Comparison of ENCODE assay signal across 26 cellular contexts in genomic region chr6:34901930-34902329, GRCh38.
DNase-seq lines count a peak whose midpoint lies in the region; ATAC-seq and TF ChIP-seq lines count a peak whose summit lies in the region.
"Had no signal": no experiment of that assay in that cellular context is flagged by ENCODE, and none has a peak within 500 bp of the region (broad histone marks: within the 10 kb centered on the region; RNA-seq: fewer than 3 reads in every experiment).

No MANE protein-coding gene starts in this region.

- no peaks in the 10 kb centered on the region for H3K27me3 ChIP-seq in iPS-20b (ENCODE audit: insufficient read depth, low read length)
- H3K27me3 ChIP-seq: adrenal gland; BLaER1 treated with 17β-estradiol and CSF1 and Interleukin-3, amounts not matched to agents 10 nM and 100 nM had no signal

- peak overlapping the region; percentile 20; the same call in 1 of the 2 replicates for H3K9ac ChIP-seq in iPS-20b (ENCODE audit: low read depth, low read length)
- H3K9ac ChIP-seq: BLaER1 treated with 17β-estradiol and CSF1 and Interleukin-3, amounts not matched to agents 10 nM and 100 nM had no signal

- no peaks in the 10 kb centered on the region for H3K27me3 Mint-ChIP-seq in stimulated activated naive CD8-positive, alpha-beta T cell treated with anti-CD3 and anti-CD28 coated beads, Interleukin-15, amount 100 ng/mL, for 72 hours
- H3K27me3 Mint-ChIP-seq: central memory CD8-positive, alpha-beta T cell; stimulated activated naive CD8-positive, alpha-beta T cell treated with anti-CD3 and anti-CD28 coated beads, Interleukin-15, Interleukin-2, amounts not matched to agents 100 ng/mL and 50 ng/mL, for 24 hours had no signal

- no peak overlapping the region for H3K27ac ChIP-seq in iPS-20b (ENCODE audit: low read length)
- H3K27ac ChIP-seq: 22Rv1; adrenal gland; BLaER1 treated with 17β-estradiol and CSF1 and Interleukin-3, amounts not matched to agents 10 nM and 100 nM; prostate gland had no signal

- no peaks in the 10 kb centered on the region for H3K4me1 ChIP-seq in iPS-20b (ENCODE audit: insufficient read depth, low read length)
- H3K4me1 ChIP-seq: prostate gland had no signal

- H3K36me3 ChIP-seq in iPS-20b (ENCODE audit: insufficient read depth, low read depth, low read length) = no peaks in the 10 kb centered on the region
- H3K36me3 ChIP-seq: adrenal gland, prostate gland had no signal

- no peak for ATAC-seq in stimulated activated naive CD8-positive, alpha-beta T cell treated with anti-CD3 and anti-CD28 coated beads, Interleukin-15, amount 100 ng/mL, for 72 hours
- ATAC-seq in stimulated activated naive CD8-positive, alpha-beta T cell treated with anti-CD3 and anti-CD28 coated beads, Interleukin-15, Interleukin-2, amounts not matched to agents 100 U/mL and 50 U/mL, for 24 hours = no peak
- no peak for ATAC-seq in GM18517 (IDR thresholded peaks at IDR 0.05; ENCODE audit: unreplicated experiment)
- ATAC-seq: GM12878, HCT116, left ventricle myocardium superior had no signal

- H3K4me3 ChIP-seq in astrocyte of the spinal cord (ENCODE audit: low read depth, low read length) (no peak overlapping the region), iPS-20b (ENCODE audit: low read length) (no peak overlapping the region)
- H3K4me3 ChIP-seq: adrenal gland; BLaER1 treated with 17β-estradiol and CSF1 and Interleukin-3, amounts not matched to agents 10 nM and 100 nM; GM12878; prostate gland had no signal

- no peaks in the 10 kb centered on the region for H3K9me3 ChIP-seq in iPS-20b (ENCODE audit: insufficient read depth, low read depth, low read length)
- H3K9me3 ChIP-seq: adrenal gland; BLaER1 treated with 17β-estradiol and CSF1 and Interleukin-3, amounts not matched to agents 10 nM and 100 nM; prostate gland had no signal

- H3K27ac Mint-ChIP-seq in stimulated activated naive CD8-positive, alpha-beta T cell treated with anti-CD3 and anti-CD28 coated beads, Interleukin-15, amount 100 ng/mL, for 72 hours = peak overlapping the region; percentile 35 to 78
- H3K27ac Mint-ChIP-seq: activated CD4-positive, alpha-beta T cell treated with anti-CD3 and anti-CD28 coated beads, Interleukin-2, amount 10 ng/mL, durations not matched to agents 24 days and 14 days; activated T-helper 2 cell treated with anti-CD3 and anti-CD28 coated beads, Interferon-gamma antibody, Interleukin-2, Interleukin-4, amounts not matched to agents 10 μg/mL and 5 μg/mL and 100 μg/mL, durations not matched to agents 14 hours and 24 hours and 36 hours; stimulated activated naive CD8-positive, alpha-beta T cell treated with anti-CD3 and anti-CD28 coated beads, Interleukin-15, Interleukin-2, amounts not matched to agents 100 ng/mL and 50 ng/mL, for 24 hours had no signal

- H3K9me3 Mint-ChIP-seq in stimulated activated naive CD8-positive, alpha-beta T cell treated with anti-CD3 and anti-CD28 coated beads, Interleukin-15, amount 100 ng/mL, for 72 hours = no peaks in the 10 kb centered on the region
- H3K9me3 Mint-ChIP-seq: activated CD4-positive, alpha-beta T cell treated with anti-CD3 and anti-CD28 coated beads, Interleukin-2, amount 10 ng/mL, durations not matched to agents 24 days and 14 days; activated T-helper 2 cell treated with anti-CD3 and anti-CD28 coated beads, Interferon-gamma antibody, Interleukin-2, Interleukin-4, amounts not matched to agents 10 μg/mL and 5 μg/mL and 100 μg/mL, durations not matched to agents 14 hours and 24 hours and 36 hours; central memory CD8-positive, alpha-beta T cell; stimulated activated naive CD8-positive, alpha-beta T cell treated with anti-CD3 and anti-CD28 coated beads, Interleukin-15, Interleukin-2, amounts not matched to agents 100 ng/mL and 50 ng/mL, for 24 hours had no signal

- TF ChIP-seq CTCF in astrocyte of the spinal cord (IDR thresholded peaks at IDR 0.05; ENCODE audit: low read depth, low read length) = no peak

- peaks cover 34% of the 10 kb centered on the region for H3K4me1 Mint-ChIP-seq in stimulated activated naive CD8-positive, alpha-beta T cell treated with anti-CD3 and anti-CD28 coated beads, Interleukin-15, amount 100 ng/mL, for 72 hours

- in situ Hi-C loops in astrocyte of the spinal cord (cut with HindIII; ENCODE audit: low sequenced_read_pairs) = no loop called here

- no peak for DNase-seq in stimulated activated naive CD8-positive, alpha-beta T cell treated with anti-CD3 and anti-CD28 coated beads, Interleukin-15, amount 100 ng/mL, for 72 hours
- no peak for DNase-seq in stimulated activated naive CD8-positive, alpha-beta T cell treated with anti-CD3 and anti-CD28 coated beads, Interleukin-15, Interleukin-2, amounts not matched to agents 100 U/mL and 50 U/mL, for 24 hours
- DNase-seq in astrocyte of the spinal cord (ENCODE audit: low read depth, low spot score) (peak; percentile 50), NCI-H345 (lab: John Stamatoyannopoulos, UW) (no peak), NCI-H748 treated with DMSO at 0.1 percent for 48 hours (lab: John Stamatoyannopoulos, UW) (no peak)
- no peak for DNase-seq in activated naive CD4-positive, alpha-beta T cell treated with Interleukin-2 at 50 U/mL for 16 hours
- DNase-seq: activated CD4-positive, alpha-beta T cell treated with anti-CD3 and anti-CD28 coated beads, Interleukin-2, amount 10 ng/mL, durations not matched to agents 24 days and 14 days; adrenal gland; effector CD4-positive, alpha-beta T cell; left ventricle myocardium superior; NCI-H1048; NCI-H1930; NCI-H2227 treated with DMSO at 0.1 percent for 48 hours; NCI-H82; small intestine; stimulated activated CD4-positive, alpha-beta T cell treated with anti-CD3 and anti-CD28 coated beads, Interleukin-4, amount 100 ng/mL, for 1 hour had no signal

- no peak overlapping the region for H3K4me3 Mint-ChIP-seq in stimulated activated naive CD8-positive, alpha-beta T cell treated with anti-CD3 and anti-CD28 coated beads, Interleukin-15, amount 100 ng/mL, for 72 hours
- H3K4me3 Mint-ChIP-seq: activated CD4-positive, alpha-beta T cell treated with anti-CD3 and anti-CD28 coated beads, Interleukin-2, amount 10 ng/mL, durations not matched to agents 24 days and 14 days; central memory CD8-positive, alpha-beta T cell; stimulated activated naive CD8-positive, alpha-beta T cell treated with anti-CD3 and anti-CD28 coated beads, Interleukin-15, Interleukin-2, amounts not matched to agents 100 ng/mL and 50 ng/mL, for 24 hours had no signal
